ENCODE assay signal across 1 cellular context in genomic region chr12:80684077-80684495, GRCh38.
TF ChIP-seq lines count a peak whose summit lies in the region.

No MANE protein-coding gene starts in this region.

TF ChIP-seq in SK-N-SH treated with all-trans-retinoic acid at 6 μM for 48 hours, 23 proteins besides CTCF, POLR2A, EP300 and RAD21 (continued from another document):
- TF ChIP-seq SNAI2 (CRISPR knock-in tag; IDR thresholded peaks at IDR 0.05): no peak
- no peak for TF ChIP-seq ARNTL (CRISPR knock-in tag; IDR thresholded peaks at IDR 0.05; ENCODE audit: borderline replicate concordance, low read depth)
- no peak for TF ChIP-seq TCF4 (CRISPR knock-in tag; IDR thresholded peaks at IDR 0.05; ENCODE audit: borderline replicate concordance)
- no peak for TF ChIP-seq PPARA (CRISPR knock-in tag; IDR thresholded peaks at IDR 0.05; ENCODE audit: borderline replicate concordance)
